7 cellular contexts compared by ENCODE assay signal in genomic region chr1:41313661-41314131, GRCh38. TPM values are rescaled to one million over a fixed set of nuclear protein-coding genes. Genes with fewer than 3 reads are reported as not detected.
DNase-seq lines count a peak whose midpoint lies in the region; ATAC-seq and TF ChIP-seq lines count a peak whose summit lies in the region.

No MANE protein-coding gene starts in this region.

- H3K4me3 ChIP-seq in GM12865 (ENCODE audit: low read depth, low read length) (no peak overlapping the region), cardiac fibroblast (replicated peaks in 1 of 2; ENCODE audit: low read depth in 2 of 2, low read length in 2 of 2) (no peak overlapping the region)
- H3K4me3 ChIP-seq in naive thymus-derived CD4-positive, alpha-beta T cell (ENCODE audit: low read length): no peak overlapping the region

- peak; percentile 37 for ATAC-seq in naive thymus-derived CD4-positive, alpha-beta T cell
- no peak for ATAC-seq in HG03097 (IDR thresholded peaks at IDR 0.05; ENCODE audit: low FRiP score, unreplicated experiment)
- ATAC-seq in GM19324 (IDR thresholded peaks at IDR 0.05; ENCODE audit: low FRiP score, unreplicated experiment): no peak

- TF ChIP-seq CTCF in GM12865 (IDR thresholded peaks at IDR 0.05; ENCODE audit: insufficient read depth, low read depth, low read length, missing control alignments) (peak; percentile 66), cardiac fibroblast (IDR thresholded peaks at IDR 0.05; ENCODE audit: low read depth, low read length) (peak; percentile 62)

- POLR2A ChIA-PET in naive thymus-derived CD4-positive, alpha-beta T cell (lab: Charles Lee): no interaction called here

- peaks cover 0 to 12% (median 0%) of the 10 kb centered on the region in 5 donors for H3K27me3 Mint-ChIP-seq in naive thymus-derived CD4-positive, alpha-beta T cell

- H3K27me3 ChIP-seq in naive thymus-derived CD4-positive, alpha-beta T cell (ENCODE audit: control insufficient read depth in 2 of 2, insufficient read depth in 2 of 2, low read length in 2 of 2): no peaks in the 10 kb centered on the region

- DNase-seq in GM12865 (ENCODE audit: low read depth): peak; percentile 42
- DNase-seq in MV-4-11 (lab: John Stamatoyannopoulos, UW): peak; percentile 24
- DNase-seq in cardiac fibroblast (ENCODE audit: low read depth in 2 of 2): peak; percentile 26 to 34
- DNase-seq in naive thymus-derived CD4-positive, alpha-beta T cell: no peak
- DNase-seq in NCI-H345 treated with DMSO at 0.1 percent for 48 hours (lab: John Stamatoyannopoulos, UW; ENCODE audit: unreplicated experiment): no peak

- intact Hi-C loops in naive thymus-derived CD4-positive, alpha-beta T cell (cut with micrococcal nuclease): loop anchor here in 1 of 2 donors (2.0 kb wide), 1 partner anchor 103 kb away; no protein-coding TSS in a partner anchor

- no peaks in the 10 kb centered on the region for H3K9me3 ChIP-seq in naive thymus-derived CD4-positive, alpha-beta T cell (ENCODE audit: control insufficient read depth in 2 of 3, low read length in 3 of 3)

- H3K36me3 ChIP-seq in naive thymus-derived CD4-positive, alpha-beta T cell (ENCODE audit: control insufficient read depth in 2 of 3, insufficient read depth in 3 of 3, low read length in 3 of 3): no peaks in the 10 kb centered on the region

- no peak overlapping the region for H3K27ac ChIP-seq in naive thymus-derived CD4-positive, alpha-beta T cell (ENCODE audit: low read depth, low read length)

- no peak overlapping the region for H3K4me3 Mint-ChIP-seq in naive thymus-derived CD4-positive, alpha-beta T cell

- CTCF ChIA-PET in naive thymus-derived CD4-positive, alpha-beta T cell (lab: Charles Lee): no interaction called here

- peaks cover 0 to 5% (median 0%) of the 10 kb centered on the region in 7 donors for H3K4me1 Mint-ChIP-seq in naive thymus-derived CD4-positive, alpha-beta T cell

- peaks cover 0 to 1% (median 0%) of the 10 kb centered on the region in 11 donors for H3K9me3 Mint-ChIP-seq in naive thymus-derived CD4-positive, alpha-beta T cell

- no peak overlapping the region for H3K27ac Mint-ChIP-seq in naive thymus-derived CD4-positive, alpha-beta T cell

- H3K36me3 Mint-ChIP-seq in naive thymus-derived CD4-positive, alpha-beta T cell: no peaks in the 10 kb centered on the region

- H3K4me1 ChIP-seq in naive thymus-derived CD4-positive, alpha-beta T cell (ENCODE audit: control insufficient read depth in 2 of 2, insufficient read depth in 2 of 2, low read length in 2 of 2): no peaks in the 10 kb centered on the region

RNA-seq across cellular contexts. Expression of gene FOXO6, which starts 47.5 kb away (rescaled TPM):
- 1 to 10 TPM in 1 of 5 experiments, under 1 TPM in 1, not detected in 3; 0.66 to 1.3 TPM for total RNA-seq in naive thymus-derived CD4-positive, alpha-beta T cell
- not detected for polyA plus RNA-seq in naive thymus-derived CD4-positive, alpha-beta T cell

Comparison
In these comparisons a context has a peak if more than half of its experiments do, and no peak if none do; other contexts are left out.
1. DNase-seq: peak in GM12865 (single experiment), MV-4-11 (single experiment) and cardiac fibroblast (2 of 2); none in naive thymus-derived CD4-positive, alpha-beta T cell (0 of 9) and NCI-H345 treated with DMSO at 0.1 percent for 48 hours (single experiment).